In the genomic region with DNA sequence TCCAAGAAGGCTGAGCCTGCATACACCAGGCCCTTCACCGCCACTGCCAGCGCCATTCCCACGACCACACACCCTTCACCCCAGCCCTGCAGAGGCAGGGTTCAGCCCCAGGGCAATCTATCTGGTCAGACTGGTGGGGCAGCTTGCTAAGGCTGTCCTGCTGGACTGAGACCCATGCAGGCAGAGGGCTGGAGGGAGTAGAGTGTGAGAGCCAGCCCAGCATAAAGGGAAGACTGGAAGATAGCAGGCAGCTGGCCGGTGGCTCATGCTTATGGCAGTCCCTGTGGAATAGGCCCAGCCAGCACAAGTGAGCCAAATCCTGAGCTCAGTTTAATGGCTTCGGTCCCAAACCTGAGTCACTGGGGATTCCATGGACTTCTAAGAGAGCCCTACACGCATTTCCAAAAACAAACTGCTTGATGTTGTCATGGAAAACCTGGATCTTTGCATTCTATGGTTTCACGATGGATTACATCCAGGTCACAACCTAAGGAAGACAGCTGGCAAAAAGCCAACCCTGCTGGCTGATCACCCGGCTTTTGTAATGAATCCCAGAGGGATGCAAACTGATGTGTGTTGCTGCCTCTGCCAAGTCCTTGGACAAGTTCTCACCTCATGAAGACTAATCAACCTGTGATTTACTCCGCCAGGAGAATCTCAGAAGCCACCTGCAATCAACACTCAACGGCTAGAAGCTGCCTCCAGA, we compare ENCODE assay signal across 1 cellular context.
TF ChIP-seq lines count a peak whose summit lies in the region.

No MANE protein-coding gene starts in this region.

TF ChIP-seq in IMR-90, 13 proteins besides CTCF, POLR2A, EP300 and RAD21:
- TF ChIP-seq FOS (IDR thresholded peaks at IDR 0.05; ENCODE audit: low read depth, low read length) (peak; percentile 87), SMC3 (IDR thresholded peaks at IDR 0.05; ENCODE audit: low read depth, low read length) (no peak), CHD1 (IDR thresholded peaks at IDR 0.05; ENCODE audit: low read depth, low read length) (no peak), MAZ (IDR thresholded peaks at IDR 0.05; ENCODE audit: borderline replicate concordance, low read depth, low read length) (no peak), CEBPB (IDR thresholded peaks at IDR 0.05; ENCODE audit: low read depth, low read length) (no peak), RFX5 (IDR thresholded peaks at IDR 0.05; ENCODE audit: low read depth, low read length) (no peak), NFE2L2 (IDR thresholded peaks at IDR 0.05; ENCODE audit: low read depth, low read length) (peak; percentile 46; the same call in 1 of the 2 replicates), RCOR1 (IDR thresholded peaks at IDR 0.05; ENCODE audit: insufficient replicate concordance, low read length) (no peak), MAFK (IDR thresholded peaks at IDR 0.05; ENCODE audit: low read depth, low read length) (peak; percentile 47), BHLHE40 (IDR thresholded peaks at IDR 0.05; ENCODE audit: low read depth, low read length) (peak; percentile 50; the same call in 1 of the 2 replicates), MXI1 (IDR thresholded peaks at IDR 0.05; ENCODE audit: borderline replicate concordance, low read depth, low read length) (no peak)
- TF ChIP-seq, protein P1, sequence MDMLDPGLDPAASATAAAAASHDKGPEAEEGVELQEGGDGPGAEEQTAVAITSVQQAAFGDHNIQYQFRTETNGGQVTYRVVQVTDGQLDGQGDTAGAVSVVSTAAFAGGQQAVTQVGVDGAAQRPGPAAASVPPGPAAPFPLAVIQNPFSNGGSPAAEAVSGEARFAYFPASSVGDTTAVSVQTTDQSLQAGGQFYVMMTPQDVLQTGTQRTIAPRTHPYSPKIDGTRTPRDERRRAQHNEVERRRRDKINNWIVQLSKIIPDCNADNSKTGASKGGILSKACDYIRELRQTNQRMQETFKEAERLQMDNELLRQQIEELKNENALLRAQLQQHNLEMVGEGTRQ (IDR thresholded peaks at IDR 0.05; ENCODE audit: low read depth, low read length), result no peak
- TF ChIP-seq, protein P2, sequence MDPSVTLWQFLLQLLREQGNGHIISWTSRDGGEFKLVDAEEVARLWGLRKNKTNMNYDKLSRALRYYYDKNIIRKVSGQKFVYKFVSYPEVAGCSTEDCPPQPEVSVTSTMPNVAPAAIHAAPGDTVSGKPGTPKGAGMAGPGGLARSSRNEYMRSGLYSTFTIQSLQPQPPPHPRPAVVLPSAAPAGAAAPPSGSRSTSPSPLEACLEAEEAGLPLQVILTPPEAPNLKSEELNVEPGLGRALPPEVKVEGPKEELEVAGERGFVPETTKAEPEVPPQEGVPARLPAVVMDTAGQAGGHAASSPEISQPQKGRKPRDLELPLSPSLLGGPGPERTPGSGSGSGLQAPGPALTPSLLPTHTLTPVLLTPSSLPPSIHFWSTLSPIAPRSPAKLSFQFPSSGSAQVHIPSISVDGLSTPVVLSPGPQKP (IDR thresholded peaks at IDR 0.05; ENCODE audit: borderline replicate concordance, low read depth, low read length), result no peak
